Comparison of ENCODE assay signal across 23 cellular contexts in the genomic region with DNA sequence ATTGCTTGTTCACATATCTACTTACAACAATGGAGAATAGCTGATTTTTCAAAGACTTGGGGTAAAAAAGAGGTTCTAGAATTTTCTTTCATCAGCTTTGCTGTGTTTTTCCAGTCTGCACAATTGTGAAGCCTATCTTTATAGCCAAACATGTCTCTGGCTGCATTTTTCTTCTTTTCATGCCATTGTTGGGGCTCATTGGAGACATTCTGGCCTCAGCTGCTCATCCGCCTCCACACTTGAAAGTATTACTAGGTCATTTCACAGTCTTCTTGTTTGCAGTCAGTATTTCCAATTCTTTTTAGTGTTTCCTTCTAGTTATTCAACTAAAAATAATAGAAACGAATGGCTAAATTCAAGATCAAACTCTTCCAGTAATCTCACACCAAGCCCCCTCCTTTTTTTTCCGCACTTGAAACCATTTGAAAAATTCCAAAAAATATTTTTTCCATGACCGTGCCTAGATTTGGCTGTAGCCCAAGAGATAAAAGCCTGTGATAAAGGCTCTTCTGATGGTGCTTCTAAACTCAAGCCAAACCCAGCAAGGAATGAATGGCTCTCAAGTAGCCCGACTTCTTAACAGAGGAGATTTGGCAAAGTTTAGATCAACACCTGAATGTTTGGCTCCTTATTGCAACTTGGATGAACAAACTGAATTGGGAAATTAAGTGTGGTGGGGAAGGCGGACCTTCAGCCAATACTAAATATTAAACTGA.
DNase-seq lines count a peak whose midpoint lies in the region; ATAC-seq, FAIRE-seq and TF ChIP-seq lines count a peak whose summit lies in the region.
"Had no signal": no experiment of that assay in that cellular context is flagged by ENCODE, and none has a peak within 500 bp of the region (broad histone marks: within the 10 kb centered on the region; RNA-seq: fewer than 3 reads in every experiment).

No MANE protein-coding gene starts in this region.

- no peak overlapping the region for H2BK120ac ChIP-seq in IMR-90 (ENCODE audit: low read depth, low read length)

- no peak for TF ChIP-seq POLR2A in A549 (IDR thresholded peaks at IDR 0.05; ENCODE audit: low read length)
- no peak for TF ChIP-seq POLR2A in IMR-90 (IDR thresholded peaks at IDR 0.05; ENCODE audit: low read depth, low read length)
- TF ChIP-seq POLR2A in testis (IDR thresholded peaks at IDR 0.05): no peak

- no peaks in the 10 kb centered on the region for H3K79me1 ChIP-seq in IMR-90 (ENCODE audit: low read depth in 1 of 2, low read length in 2 of 2)

- dilution Hi-C loops in IMR-90 (cut with HindIII; ENCODE audit: low sequenced_read_pairs, unreplicated experiment): no loop called here

- H3K27me3 ChIP-seq in IMR-90 (ENCODE audit: control insufficient read depth, insufficient read depth, low read length) (no peaks in the 10 kb centered on the region), rectal smooth muscle tissue (ENCODE audit: control insufficient read depth, insufficient read depth, low read length) (no peaks in the 10 kb centered on the region), testis (no peaks in the 10 kb centered on the region)
- H3K27me3 ChIP-seq: hepatocyte, spleen had no signal

- TF ChIP-seq EP300 in A549 (IDR thresholded peaks at IDR 0.05): no peak

- H3K18ac ChIP-seq in IMR-90 (ENCODE audit: low read depth, low read length): no peak overlapping the region

- no peak overlapping the region for H4K5ac ChIP-seq in IMR-90 (ENCODE audit: low read depth, low read length)

- intact Hi-C loops in IMR-90 (cut with micrococcal nuclease): no loop called here
- intact Hi-C loops in testis (cut with DNase I; ENCODE audit: low total_unique reads): no loop called here

- H4K8ac ChIP-seq in IMR-90 (ENCODE audit: low read depth in 2 of 2, low read length in 2 of 2): no peak overlapping the region

- H3K9me1 ChIP-seq in IMR-90 (ENCODE audit: insufficient read depth, low read length): no peaks in the 10 kb centered on the region

- H2AK9ac ChIP-seq in IMR-90 (replicated peaks; ENCODE audit: low read depth, low read length, poor library complexity): no peak overlapping the region

- no peak overlapping the region for H2AFZ ChIP-seq in IMR-90 (replicated peaks; ENCODE audit: low read length, poor library complexity)
- H2AFZ ChIP-seq: hepatocyte had no signal

- in situ Hi-C loops in IMR-90 (cut with MboI; ENCODE audit: low sequenced_read_pairs): no loop called here

- no peak for FAIRE-seq in A549 (lab: Jason Lieb, UNC)
- FAIRE-seq: D721Med had no signal

- peak overlapping the region; percentile 21; the same call in 1 of the 3 replicates for H3K4me2 ChIP-seq in A549
- no peak overlapping the region for H3K4me2 ChIP-seq in IMR-90 (ENCODE audit: low read depth, low read length)
- H3K4me2 ChIP-seq: hepatocyte had no signal

- CTCF ChIA-PET in A549 (lab: Yijun Ruan, JAX) (no interaction called here), IMR-90 (lab: Yijun Ruan, JAX) (no interaction called here)

- H3K9me3 ChIP-seq in A549 (no peaks in the 10 kb centered on the region), IMR-90 (ENCODE audit: control insufficient read depth, insufficient read depth, low read length) (no peaks in the 10 kb centered on the region), testis (no peaks in the 10 kb centered on the region)
- H3K9me3 ChIP-seq: spleen had no signal

- H3K4me3 ChIP-seq in A549: no peak overlapping the region
- H3K4me3 ChIP-seq in IMR-90 (ENCODE audit: insufficient read depth, low read depth, low read length): no peak overlapping the region
- H3K4me3 ChIP-seq in fibroblast of the aortic adventitia (ENCODE audit: low read depth, low read length): no peak overlapping the region
- H3K4me3 ChIP-seq in rectal smooth muscle tissue (ENCODE audit: low read length): no peak overlapping the region
- no peak overlapping the region for H3K4me3 ChIP-seq in testis
- H3K4me3 ChIP-seq: hepatocyte, lung, spleen had no signal

- H2BK20ac ChIP-seq in IMR-90 (ENCODE audit: low read depth, low read length): no peak overlapping the region

- H3K4me1 ChIP-seq in A549 (peaks cover 23% of the 10 kb centered on the region), IMR-90 (ENCODE audit: control insufficient read depth, insufficient read depth, low read length) (peaks cover 12% of the 10 kb centered on the region), rectal smooth muscle tissue (ENCODE audit: control insufficient read depth, insufficient read depth, low read length) (peaks cover 42% of the 10 kb centered on the region), testis (no peaks in the 10 kb centered on the region)

- H3K4ac ChIP-seq in IMR-90 (ENCODE audit: low read depth, low read length): no peak overlapping the region

- no peak overlapping the region for H3K23ac ChIP-seq in IMR-90 (ENCODE audit: low read depth, low read length)

- no peaks in the 10 kb centered on the region for H4K20me1 ChIP-seq in IMR-90 (ENCODE audit: insufficient read depth, low read length)

- DNase-seq in A549 (ENCODE audit: low read depth in 1 of 2, low spot score in 1 of 2): no peak
- DNase-seq in IMR-90: peak; percentile 52
- DNase-seq in fibroblast of the aortic adventitia (ENCODE audit: low read depth): peak; percentile 58
- no peak for DNase-seq in testis
- DNase-seq in NCI-H146 treated with DMSO at 0.1 percent for 48 hours (lab: John Stamatoyannopoulos, UW; ENCODE audit: unreplicated experiment): no peak
- no peak for DNase-seq in activated gamma-delta T cell (lab: John Stamatoyannopoulos, UW)
- no peak for DNase-seq in activated effector memory CD4-positive, alpha-beta T cell treated with Interleukin-2 at 50 U/mL for 16 hours
- DNase-seq: activated CD4-positive, alpha-beta T cell treated with anti-CD3 and anti-CD28 coated beads for 1 hour; activated naive CD4-positive, alpha-beta T cell treated with anti-CD3 and anti-CD28 coated beads, Interleukin-2, amount 50 U/mL, for 16 hours; activated T-cell treated with anti-CD3 and anti-CD28 coated beads, Interleukin-2, amount 50 U/mL, for 4 hours; aorta; foreskin melanocyte; H7; NCI-H146; PC-3; SHP77; spleen had no signal

- H3K14ac ChIP-seq in IMR-90 (replicated peaks; ENCODE audit: low read depth, low read length): no peak overlapping the region

- no peak overlapping the region for H3K56ac ChIP-seq in IMR-90 (ENCODE audit: extremely low read depth, insufficient read depth, low read length)

- POLR2A ChIA-PET in A549 (lab: Yijun Ruan, JAX) (no interaction called here), IMR-90 (lab: Charles Lee; ENCODE audit: unreplicated experiment) (no interaction called here)

- no peak overlapping the region for H2AK5ac ChIP-seq in IMR-90 (ENCODE audit: low read depth, low read length)

- TF ChIP-seq CTCF in A549 (IDR thresholded peaks at IDR 0.05): no peak
- no peak for TF ChIP-seq CTCF in IMR-90 (conservative IDR thresholded peaks at IDR 0.05; ENCODE audit: low read depth, low read length)
- TF ChIP-seq CTCF in fibroblast of the aortic adventitia (IDR thresholded peaks at IDR 0.05; ENCODE audit: insufficient read depth, low read length): no peak
- no peak for TF ChIP-seq CTCF in testis (IDR thresholded peaks at IDR 0.05)

- H2BK5ac ChIP-seq in IMR-90 (ENCODE audit: low read depth, low read length, poor library complexity, severe bottlenecking): no peak overlapping the region

- H3K27ac ChIP-seq in A549 (no peak overlapping the region), IMR-90 (ENCODE audit: insufficient read depth, low read length) (no peak overlapping the region), rectal smooth muscle tissue (ENCODE audit: low read depth, low read length) (peak overlapping the region; percentile 72), testis (no peak overlapping the region)
- H3K27ac ChIP-seq: C4-2B, epithelial cell of prostate, hepatocyte, spleen had no signal

- no peak overlapping the region for H3K9ac ChIP-seq in IMR-90 (ENCODE audit: low read depth, low read length)
- H3K9ac ChIP-seq in rectal smooth muscle tissue (ENCODE audit: low read length): no peak overlapping the region

- WGBS in A549 (ENCODE audit: missing lambda C conversion rate): 76% methylated on average over 6 of the region's 6 CpGs
- WGBS in IMR-90 (ENCODE audit: extremely low coverage in 2 of 2, insufficient read length in 1 of 2), 2 experiments: 0% methylated on average over 1 of the region's 6 CpGs; no CpG with 5 or more reads in 1 of the 2 experiments
- WGBS in testis, 2 donors: 58 to 75% methylated on average over 6 of the region's 6 CpGs

- H3K36me3 ChIP-seq in IMR-90 (ENCODE audit: control insufficient read depth, insufficient read depth, low read length) (peaks cover 4% of the 10 kb centered on the region; the same call in 1 of the 2 replicates), rectal smooth muscle tissue (ENCODE audit: control insufficient read depth, insufficient read depth, low read length) (no peaks in the 10 kb centered on the region), testis (ENCODE audit: low read depth, missing control alignments) (no peaks in the 10 kb centered on the region)
- H3K36me3 ChIP-seq: spleen had no signal

- ATAC-seq in A549 (no peak), IMR-90 (ENCODE audit: low read depth) (no peak; the same call in 1 of the 2 replicates)
- ATAC-seq: activated T-cell treated with anti-CD3 and anti-CD28 coated beads, Interleukin-2, amount 50 U/mL, for 4 hours; PC-3 had no signal

- no peak overlapping the region for H4K91ac ChIP-seq in IMR-90 (ENCODE audit: insufficient read depth, low read depth, low read length)

- no peak overlapping the region for H2BK15ac ChIP-seq in IMR-90 (ENCODE audit: low read depth, low read length)

- TF ChIP-seq RAD21 in A549 (conservative IDR thresholded peaks at IDR 0.05 in 1 of 2, IDR thresholded peaks at IDR 0.05 in 1 of 2): no peak
- no peak for TF ChIP-seq RAD21 in IMR-90 (IDR thresholded peaks at IDR 0.05; ENCODE audit: low read length)

- no TSS peak for BruUV-seq in IMR-90 (replicated peaks; lab: Mats Ljungman, UMichigan)

TF ChIP-seq in A549, 52 proteins besides CTCF, POLR2A, EP300 and RAD21:
- TF ChIP-seq CBX2 (IDR thresholded peaks at IDR 0.05; ENCODE audit: borderline replicate concordance, low read depth): no peak
- peak; percentile 35; the same call in 1 of the 2 replicates for TF ChIP-seq GATA3 (IDR thresholded peaks at IDR 0.05; ENCODE audit: borderline replicate concordance)
- TF ChIP-seq JUNB (IDR thresholded peaks at IDR 0.05): no peak
- no peak for TF ChIP-seq HEYL (CRISPR knock-in tag; IDR thresholded peaks at IDR 0.05)
- TF ChIP-seq HDAC2 (IDR thresholded peaks at IDR 0.05): no peak
- no peak for TF ChIP-seq KDM1A (IDR thresholded peaks at IDR 0.05; ENCODE audit: low read depth)
- no peak for TF ChIP-seq JUN (IDR thresholded peaks at IDR 0.05)
- no peak for TF ChIP-seq ZSCAN20 (CRISPR knock-in tag; IDR thresholded peaks at IDR 0.05)
TF ChIP-seq in A549: peak in this region for 1.

TF ChIP-seq in IMR-90, 13 proteins besides CTCF, POLR2A, EP300 and RAD21 (continues in another document):
- TF ChIP-seq MXI1 (IDR thresholded peaks at IDR 0.05; ENCODE audit: borderline replicate concordance, low read depth, low read length) (no peak), MAFK (IDR thresholded peaks at IDR 0.05; ENCODE audit: low read depth, low read length) (no peak), CHD1 (IDR thresholded peaks at IDR 0.05; ENCODE audit: low read depth, low read length) (no peak), RFX5 (IDR thresholded peaks at IDR 0.05; ENCODE audit: low read depth, low read length) (no peak), FOS (IDR thresholded peaks at IDR 0.05; ENCODE audit: low read depth, low read length) (no peak), BHLHE40 (IDR thresholded peaks at IDR 0.05; ENCODE audit: low read depth, low read length) (no peak), CEBPB (IDR thresholded peaks at IDR 0.05; ENCODE audit: low read depth, low read length) (no peak)

Comparison
In these comparisons a context has a peak if more than half of its experiments do, and no peak if none do; other contexts are left out.
1. DNase-seq: peak in IMR-90 (single experiment) and fibroblast of the aortic adventitia (single experiment); none in A549 (0 of 2), testis (single experiment), NCI-H146 treated with DMSO at 0.1 percent for 48 hours (single experiment), activated gamma-delta T cell (single experiment) and activated effector memory CD4-positive, alpha-beta T cell treated with Interleukin-2 at 50 U/mL for 16 hours (single experiment).